4 cellular contexts compared by ENCODE assay signal in genomic region chr2:33001823-33002222, GRCh38.
"Had no signal": no experiment of that assay in that cellular context is flagged by ENCODE, and none has a peak within 500 bp of the region (broad histone marks: within the 10 kb centered on the region; RNA-seq: fewer than 3 reads in every experiment).

No MANE protein-coding gene starts in this region.

- H3K27ac Mint-ChIP-seq: GM23338, H9 had no signal

- H2AFZ ChIP-seq: GM23338 had no signal

- H3K4me3 ChIP-seq: GM23338, K562 had no signal

- DNase-seq: H9, KG1 had no signal

- H3K4me2 ChIP-seq: GM23338 had no signal

- H3K4me1 Mint-ChIP-seq: GM23338 had no signal

- H3K9me3 Mint-ChIP-seq: GM23338, H9 had no signal

- H3K4me3 Mint-ChIP-seq: GM23338, H9 had no signal

- ATAC-seq: GM23338, K562 had no signal
